In genomic region chr20:48139262-48140041, GRCh38 we compare ENCODE assay signal across 1 cellular context.
A peak's percentile ranks its signal among the peaks of the same experiment; 100 is the strongest.
TF ChIP-seq lines count a peak whose summit lies in the region.

No MANE protein-coding gene starts in this region.

TF ChIP-seq in K562, 482 proteins besides CTCF, POLR2A, EP300 and RAD21 (continued from another document and continues in another):
- TF ChIP-seq PHB (CRISPR knock-in tag; IDR thresholded peaks at IDR 0.05), result peak; percentile 96
- TF ChIP-seq ZNF12 (CRISPR knock-in tag; IDR thresholded peaks at IDR 0.05), result no peak
- TF ChIP-seq RBBP5 (IDR thresholded peaks at IDR 0.05; ENCODE audit: borderline replicate concordance, insufficient read depth, low read length, poor library complexity, severe bottlenecking), result no peak
- TF ChIP-seq SAP30 (IDR thresholded peaks at IDR 0.05; ENCODE audit: borderline replicate concordance, insufficient read depth, low read depth, low read length, poor library complexity, severe bottlenecking), result no peak
- TF ChIP-seq FOXP1 (CRISPR knock-in tag; IDR thresholded peaks at IDR 0.05), result no peak
- no peak for TF ChIP-seq FOXA1 (IDR thresholded peaks at IDR 0.05; ENCODE audit: borderline replicate concordance)
- peak; percentile 98 for TF ChIP-seq ZNF561 (CRISPR knock-in tag; conservative IDR thresholded peaks at IDR 0.05)
- no peak for TF ChIP-seq LARP7 (IDR thresholded peaks at IDR 0.05)
- no peak for TF ChIP-seq ZNF407 (IDR thresholded peaks at IDR 0.05; ENCODE audit: low read depth)
- no peak for TF ChIP-seq ZNF263 (CRISPR knock-in tag; IDR thresholded peaks at IDR 0.05; ENCODE audit: borderline replicate concordance)
- TF ChIP-seq NFIX (CRISPR knock-in tag; IDR thresholded peaks at IDR 0.05; ENCODE audit: low read depth), result peak; percentile 86
- TF ChIP-seq ZNF589 (CRISPR knock-in tag; IDR thresholded peaks at IDR 0.05; ENCODE audit: low read depth), result peak; percentile 100
- TF ChIP-seq MIER1 (IDR thresholded peaks at IDR 0.05; ENCODE audit: low read depth), result no peak
- no peak for TF ChIP-seq PHF21A (IDR thresholded peaks at IDR 0.05; ENCODE audit: borderline replicate concordance, low read depth)
- peak; percentile 74; the same call in 1 of the 2 replicates for TF ChIP-seq KLF13 (tag; IDR thresholded peaks at IDR 0.05; ENCODE audit: borderline replicate concordance, low read depth)
- TF ChIP-seq HDAC2 (IDR thresholded peaks at IDR 0.05), result no peak
- peak; percentile 10; the same call in 1 of the 2 replicates for TF ChIP-seq ARID1B (IDR thresholded peaks at IDR 0.05)
- no peak for TF ChIP-seq MCM5 (IDR thresholded peaks at IDR 0.05; ENCODE audit: low read depth)
- no peak for TF ChIP-seq TAF1 (IDR thresholded peaks at IDR 0.05; ENCODE audit: control insufficient read depth, extremely low read depth, insufficient read depth, low read length, severe bottlenecking)
- no peak for TF ChIP-seq HCFC1 (IDR thresholded peaks at IDR 0.05; ENCODE audit: low read depth, low read length)
- no peak for TF ChIP-seq SNRNP70 (optimal IDR thresholded peaks at IDR 0.05; ENCODE audit: low read depth, low read length)
- no peak for TF ChIP-seq ZNF121 (CRISPR knock-in tag; conservative IDR thresholded peaks at IDR 0.05)
- TF ChIP-seq LEF1 (IDR thresholded peaks at IDR 0.05), result no peak; the same call in 1 of the 2 replicates
- peak; percentile 81 for TF ChIP-seq SNAPC5 (CRISPR knock-in tag; IDR thresholded peaks at IDR 0.05)
- TF ChIP-seq RBM14 (IDR thresholded peaks at IDR 0.05; ENCODE audit: borderline replicate concordance, insufficient read depth, low read depth, low read length), result no peak
- TF ChIP-seq ZNF551 (CRISPR knock-in tag; IDR thresholded peaks at IDR 0.05), result 0 out of 2 replicates have a peak, but pooled peaks have one; percentile 73
- no peak for TF ChIP-seq PRPF4 (IDR thresholded peaks at IDR 0.05; ENCODE audit: insufficient read depth, low read depth, low read length, poor library complexity, severe bottlenecking)
- no peak for TF ChIP-seq ZBTB43 (CRISPR knock-in tag; IDR thresholded peaks at IDR 0.05)
- peak; percentile 96 for TF ChIP-seq TAF7 (tag; IDR thresholded peaks at IDR 0.05)
- no peak for TF ChIP-seq CCAR2 (IDR thresholded peaks at IDR 0.05; ENCODE audit: low read depth, low read length)
- TF ChIP-seq STAT5A (IDR thresholded peaks at IDR 0.05; ENCODE audit: borderline replicate concordance, low read length), result peak; percentile 80; the same call in 1 of the 2 replicates
- no peak for TF ChIP-seq MCM7 (IDR thresholded peaks at IDR 0.05)
- TF ChIP-seq ZNF165 (CRISPR knock-in tag; IDR thresholded peaks at IDR 0.05; ENCODE audit: borderline replicate concordance), result peak; percentile 100
- TF ChIP-seq HOMEZ (CRISPR knock-in tag; IDR thresholded peaks at IDR 0.05), result peak; percentile 99
- no peak for TF ChIP-seq ZFP91 (CRISPR knock-in tag; IDR thresholded peaks at IDR 0.05)
- no peak for TF ChIP-seq SUPT5H (IDR thresholded peaks at IDR 0.05)
- TF ChIP-seq PHB2 (IDR thresholded peaks at IDR 0.05; ENCODE audit: low read depth), result no peak
- TF ChIP-seq FOS (IDR thresholded peaks at IDR 0.05; ENCODE audit: extremely low read depth, insufficient read length), result no peak
- TF ChIP-seq ZNF318 (IDR thresholded peaks at IDR 0.05; ENCODE audit: borderline replicate concordance in 1 of 2, low read depth in 1 of 2), result no peak
- TF ChIP-seq E2F3 (CRISPR knock-in tag; IDR thresholded peaks at IDR 0.05), result peak; percentile 100
- no peak for TF ChIP-seq HNRNPL (IDR thresholded peaks at IDR 0.05; ENCODE audit: low read depth, low read length)
- TF ChIP-seq EWSR1 (IDR thresholded peaks at IDR 0.05; ENCODE audit: borderline replicate concordance, low read depth, partially characterized antibody), result no peak
- 0 out of 2 replicates have a peak, but pooled peaks have one; percentile 22 for TF ChIP-seq CBX1 (IDR thresholded peaks at IDR 0.05; ENCODE audit: low read depth)
- TF ChIP-seq NR2C1 (IDR thresholded peaks at IDR 0.05), result no peak
- peak; percentile 97 for TF ChIP-seq NR2C1 (tag; IDR thresholded peaks at IDR 0.05)
- no peak for TF ChIP-seq ETV6 (IDR thresholded peaks at IDR 0.05; ENCODE audit: borderline replicate concordance in 1 of 2, low read depth in 2 of 2, low read length in 1 of 2)
- TF ChIP-seq ETV6 (CRISPR knock-in tag; IDR thresholded peaks at IDR 0.05; ENCODE audit: borderline replicate concordance), result no peak
- no peak for TF ChIP-seq NFATC3 (IDR thresholded peaks at IDR 0.05)
- no peak for TF ChIP-seq NCOR1 (IDR thresholded peaks at IDR 0.05)
